In the genomic region with DNA sequence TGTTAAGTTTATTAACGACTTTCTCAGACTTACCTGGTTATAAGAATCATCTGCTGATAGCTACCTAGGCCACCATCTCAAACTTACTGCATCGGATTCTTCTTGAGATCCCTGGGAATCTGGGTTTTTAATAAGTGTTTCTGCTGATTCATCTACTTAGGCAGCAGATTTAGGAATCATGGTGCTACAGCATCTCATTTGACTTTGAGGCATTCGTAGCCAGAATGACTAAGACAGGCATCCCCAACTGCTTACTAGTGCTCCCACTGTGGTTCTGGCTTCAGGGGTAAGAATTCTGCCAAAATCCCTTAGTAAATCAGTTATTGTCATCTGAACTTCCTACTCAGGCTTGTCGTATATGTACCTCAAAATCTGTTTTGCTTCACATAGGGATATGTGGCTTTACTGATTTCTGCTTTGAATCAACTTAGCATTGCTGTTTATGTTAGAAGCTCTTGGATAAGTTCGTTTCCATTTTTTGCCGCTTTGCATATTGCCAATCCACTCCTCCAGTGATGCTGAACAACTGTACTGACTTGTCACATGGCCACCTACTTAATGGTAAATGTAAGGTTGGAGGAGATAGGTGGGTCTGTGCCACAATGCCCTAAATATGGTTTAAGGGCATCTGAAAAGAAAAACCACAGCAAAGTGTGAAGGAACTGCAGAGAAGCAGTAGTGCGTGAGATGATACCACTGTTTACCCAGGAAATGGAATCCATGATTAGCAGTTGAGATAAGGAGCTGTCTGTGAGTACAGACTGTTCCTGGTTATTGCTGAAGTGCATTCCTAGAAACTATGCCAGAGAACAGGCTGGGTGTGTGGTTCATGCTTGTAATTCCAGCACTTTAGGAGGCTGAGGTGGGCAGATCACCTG, we compare ENCODE assay signal across 10 cellular contexts.
DNase-seq lines count a peak whose midpoint lies in the region; ATAC-seq lines count a peak whose summit lies in the region.
"Had no signal": no experiment of that assay in that cellular context is flagged by ENCODE, and none has a peak within 500 bp of the region (broad histone marks: within the 10 kb centered on the region; RNA-seq: fewer than 3 reads in every experiment).

No MANE protein-coding gene starts in this region.

- H3K27ac ChIP-seq in mesenchymal stem cell (ENCODE audit: low read length, poor library complexity, severe bottlenecking) = peak overlapping the region; percentile 27
- H3K27ac ChIP-seq: esophagus squamous epithelium, pancreas had no signal

- WGBS in mesenchymal stem cell = 46% methylated on average over 5 of the region's 7 CpGs

- H3K4me1 ChIP-seq in mesenchymal stem cell (ENCODE audit: control insufficient read depth, insufficient read depth, low read depth, low read length) = no peaks in the 10 kb centered on the region
- H3K4me1 ChIP-seq: pancreas had no signal

- H3K4me3 ChIP-seq in mesenchymal stem cell (ENCODE audit: insufficient read depth in 1 of 2, low read depth in 1 of 2, low read length in 2 of 2) = no peak overlapping the region
- H3K4me3 ChIP-seq: esophagus squamous epithelium, pancreas had no signal

- H3K14ac ChIP-seq in mesenchymal stem cell (ENCODE audit: low read length in 2 of 2) = no peak overlapping the region

- H2BK15ac ChIP-seq in mesenchymal stem cell (ENCODE audit: low read depth, poor library complexity, severe bottlenecking) = no peak overlapping the region

- no peak overlapping the region for H2BK5ac ChIP-seq in mesenchymal stem cell (ENCODE audit: low read depth, low read length, poor library complexity, severe bottlenecking)

- H3K9me3 ChIP-seq in mesenchymal stem cell (ENCODE audit: control insufficient read depth, low read length) = no peaks in the 10 kb centered on the region
- H3K9me3 ChIP-seq: esophagus squamous epithelium, pancreas had no signal

- H3K18ac ChIP-seq in mesenchymal stem cell (ENCODE audit: low read depth in 1 of 2, low read length in 2 of 2) = peak overlapping the region; percentile 21 to 73

- ATAC-seq in GM18909 (IDR thresholded peaks at IDR 0.05; ENCODE audit: poor library complexity, unreplicated experiment) = no peak

- H2BK120ac ChIP-seq in mesenchymal stem cell (ENCODE audit: low read depth, low read length) = no peak overlapping the region

- H3K23ac ChIP-seq in mesenchymal stem cell (ENCODE audit: low read length in 2 of 2) = no peak overlapping the region

- no peak overlapping the region for H3K4ac ChIP-seq in mesenchymal stem cell (ENCODE audit: low read depth in 1 of 2, low read length in 2 of 2)

- H2AK5ac ChIP-seq in mesenchymal stem cell (ENCODE audit: low read length, severe bottlenecking) = no peak overlapping the region

- H3K36me3 ChIP-seq in mesenchymal stem cell (ENCODE audit: control insufficient read depth in 1 of 2, insufficient read depth in 2 of 2, low read depth in 1 of 2, low read length in 2 of 2) = peaks cover 36 to 60% of the 10 kb centered on the region in 2 experiments

- H2AFZ ChIP-seq in mesenchymal stem cell (ENCODE audit: low read depth, low read length) = no peak overlapping the region

- peaks cover 16% of the 10 kb centered on the region for H3K79me1 ChIP-seq in mesenchymal stem cell (replicated peaks; ENCODE audit: low read length, poor library complexity, severe bottlenecking)

- H3K9ac ChIP-seq in mesenchymal stem cell (ENCODE audit: low read length) = no peak overlapping the region

- no peak overlapping the region for H4K91ac ChIP-seq in mesenchymal stem cell (ENCODE audit: low read length)

- H3K27me3 ChIP-seq in mesenchymal stem cell (ENCODE audit: control insufficient read depth in 1 of 2, insufficient read depth in 1 of 2, low read length in 2 of 2) = no peaks in the 10 kb centered on the region
- H3K27me3 ChIP-seq: esophagus squamous epithelium, pancreas had no signal

- no peak overlapping the region for H4K8ac ChIP-seq in mesenchymal stem cell (ENCODE audit: low read length)

- H2BK12ac ChIP-seq in mesenchymal stem cell (ENCODE audit: low read length in 2 of 2) = peak overlapping the region in 1 of 2 experiments; percentile 56

- DNase-seq in AG20443 (ENCODE audit: low spot score) = peak; percentile 53
- DNase-seq in HK-2 (ENCODE audit: unreplicated experiment) = peak; percentile 14
- DNase-seq in astrocyte of the hippocampus (ENCODE audit: low read depth, low spot score) = peak; percentile 89
- DNase-seq in mesenchymal stem cell = peak; percentile 91
- DNase-seq in HuH-7.5 (ENCODE audit: low spot score) = no peak
- DNase-seq in KG1 (lab: John Stamatoyannopoulos, UW) = no peak
- DNase-seq in SIG-M5 treated with dmso at 0.1 percent for 504 hours (lab: John Stamatoyannopoulos, UW; ENCODE audit: unreplicated experiment) = no peak
- DNase-seq: esophagus squamous epithelium, pancreas had no signal

- no peak overlapping the region for H3K4me2 ChIP-seq in mesenchymal stem cell (ENCODE audit: low read length, poor library complexity, severe bottlenecking)

Comparison
In these comparisons a context has a peak if more than half of its experiments do, and no peak if none do; other contexts are left out.
1. DNase-seq: peak in AG20443 (single experiment), HK-2 (single experiment), astrocyte of the hippocampus (single experiment) and mesenchymal stem cell (single experiment); none in HuH-7.5 (single experiment), KG1 (single experiment) and SIG-M5 treated with dmso at 0.1 percent for 504 hours (single experiment).